1 cellular context compared by ENCODE assay signal in genomic region chr16:27312580-27313421, GRCh38.
TF ChIP-seq lines count a peak whose summit lies in the region.

No MANE protein-coding gene starts in this region.

TF ChIP-seq in HepG2, 621 proteins besides CTCF, POLR2A, EP300 and RAD21 (continued from another document and continues in another):
- no peak for TF ChIP-seq ELF3 (CRISPR knock-in tag; IDR thresholded peaks at IDR 0.05)
- TF ChIP-seq NFKBIZ (CRISPR knock-in tag; IDR thresholded peaks at IDR 0.05): no peak
- no peak for TF ChIP-seq PITX1 (CRISPR knock-in tag; IDR thresholded peaks at IDR 0.05)
- no peak for TF ChIP-seq SSRP1 (CRISPR knock-in tag; IDR thresholded peaks at IDR 0.05)
- no peak for TF ChIP-seq GPBP1L1 (CRISPR knock-in tag; IDR thresholded peaks at IDR 0.05)
- no peak for TF ChIP-seq SRSF1 (optimal IDR thresholded peaks at IDR 0.05; ENCODE audit: low read depth, low read length)
- TF ChIP-seq ZNF567 (CRISPR knock-in tag; IDR thresholded peaks at IDR 0.05; ENCODE audit: borderline replicate concordance): 0 out of 2 replicates have a peak, but pooled peaks have one; percentile 49
- TF ChIP-seq, protein P1, sequence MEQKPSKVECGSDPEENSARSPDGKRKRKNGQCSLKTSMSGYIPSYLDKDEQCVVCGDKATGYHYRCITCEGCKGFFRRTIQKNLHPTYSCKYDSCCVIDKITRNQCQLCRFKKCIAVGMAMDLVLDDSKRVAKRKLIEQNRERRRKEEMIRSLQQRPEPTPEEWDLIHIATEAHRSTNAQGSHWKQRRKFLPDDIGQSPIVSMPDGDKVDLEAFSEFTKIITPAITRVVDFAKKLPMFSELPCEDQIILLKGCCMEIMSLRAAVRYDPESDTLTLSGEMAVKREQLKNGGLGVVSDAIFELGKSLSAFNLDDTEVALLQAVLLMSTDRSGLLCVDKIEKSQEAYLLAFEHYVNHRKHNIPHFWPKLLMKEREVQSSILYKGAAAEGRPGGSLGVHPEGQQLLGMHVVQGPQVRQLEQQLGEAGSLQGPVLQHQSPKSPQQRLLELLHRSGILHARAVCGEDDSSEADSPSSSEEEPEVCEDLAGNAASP (CRISPR knock-in tag; IDR thresholded peaks at IDR 0.05; ENCODE audit: borderline replicate concordance): no peak
- no peak for TF ChIP-seq FOXK1 (CRISPR knock-in tag; IDR thresholded peaks at IDR 0.05; ENCODE audit: borderline replicate concordance, low read depth)
- no peak for TF ChIP-seq BRD4 (CRISPR knock-in tag; IDR thresholded peaks at IDR 0.05)
- TF ChIP-seq ZNF746 (CRISPR knock-in tag; IDR thresholded peaks at IDR 0.05): peak; percentile 70; the same call in 1 of the 2 replicates
- TF ChIP-seq FOXM1 (CRISPR knock-in tag; IDR thresholded peaks at IDR 0.05): no peak
- 0 out of 2 replicates have a peak, but pooled peaks have one; percentile 47 for TF ChIP-seq DNMT1 (CRISPR knock-in tag; IDR thresholded peaks at IDR 0.05)
- TF ChIP-seq ZNF138 (CRISPR knock-in tag; IDR thresholded peaks at IDR 0.05; ENCODE audit: low read depth): no peak
- TF ChIP-seq, protein P2, sequence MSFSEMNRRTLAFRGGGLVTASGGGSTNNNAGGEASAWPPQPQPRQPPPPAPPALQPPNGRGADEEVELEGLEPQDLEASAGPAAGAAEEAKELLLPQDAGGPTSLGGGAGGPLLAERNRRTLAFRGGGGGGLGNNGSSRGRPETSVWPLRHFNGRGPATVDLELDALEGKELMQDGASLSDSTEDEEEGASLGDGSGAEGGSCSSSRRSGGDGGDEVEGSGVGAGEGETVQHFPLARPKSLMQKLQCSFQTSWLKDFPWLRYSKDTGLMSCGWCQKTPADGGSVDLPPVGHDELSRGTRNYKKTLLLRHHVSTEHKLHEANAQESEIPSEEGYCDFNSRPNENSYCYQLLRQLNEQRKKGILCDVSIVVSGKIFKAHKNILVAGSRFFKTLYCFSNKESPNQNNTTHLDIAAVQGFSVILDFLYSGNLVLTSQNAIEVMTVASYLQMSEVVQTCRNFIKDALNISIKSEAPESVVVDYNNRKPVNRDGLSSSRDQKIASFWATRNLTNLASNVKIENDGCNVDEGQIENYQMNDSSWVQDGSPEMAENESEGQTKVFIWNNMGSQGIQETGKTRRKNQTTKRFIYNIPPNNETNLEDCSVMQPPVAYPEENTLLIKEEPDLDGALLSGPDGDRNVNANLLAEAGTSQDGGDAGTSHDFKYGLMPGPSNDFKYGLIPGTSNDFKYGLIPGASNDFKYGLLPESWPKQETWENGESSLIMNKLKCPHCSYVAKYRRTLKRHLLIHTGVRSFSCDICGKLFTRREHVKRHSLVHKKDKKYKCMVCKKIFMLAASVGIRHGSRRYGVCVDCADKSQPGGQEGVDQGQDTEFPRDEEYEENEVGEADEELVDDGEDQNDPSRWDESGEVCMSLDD (CRISPR knock-in tag; IDR thresholded peaks at IDR 0.05; ENCODE audit: borderline replicate concordance): no peak
- 0 out of 2 replicates have a peak, but pooled peaks have one; percentile 33 for TF ChIP-seq TOE1 (CRISPR knock-in tag; IDR thresholded peaks at IDR 0.05)
- peak; percentile 33; the same call in 1 of the 2 replicates for TF ChIP-seq SP2 (CRISPR knock-in tag; IDR thresholded peaks at IDR 0.05)
- no peak for TF ChIP-seq KDM5A (IDR thresholded peaks at IDR 0.05; ENCODE audit: borderline replicate concordance, low read length)
- peak; percentile 70; the same call in 1 of the 2 replicates for TF ChIP-seq ADNP (CRISPR knock-in tag; IDR thresholded peaks at IDR 0.05)
- TF ChIP-seq HOXA3 (CRISPR knock-in tag; IDR thresholded peaks at IDR 0.05): no peak
- no peak for TF ChIP-seq PRPF4 (IDR thresholded peaks at IDR 0.05; ENCODE audit: low read depth, low read length, poor library complexity, severe bottlenecking)
- TF ChIP-seq, protein P3, sequence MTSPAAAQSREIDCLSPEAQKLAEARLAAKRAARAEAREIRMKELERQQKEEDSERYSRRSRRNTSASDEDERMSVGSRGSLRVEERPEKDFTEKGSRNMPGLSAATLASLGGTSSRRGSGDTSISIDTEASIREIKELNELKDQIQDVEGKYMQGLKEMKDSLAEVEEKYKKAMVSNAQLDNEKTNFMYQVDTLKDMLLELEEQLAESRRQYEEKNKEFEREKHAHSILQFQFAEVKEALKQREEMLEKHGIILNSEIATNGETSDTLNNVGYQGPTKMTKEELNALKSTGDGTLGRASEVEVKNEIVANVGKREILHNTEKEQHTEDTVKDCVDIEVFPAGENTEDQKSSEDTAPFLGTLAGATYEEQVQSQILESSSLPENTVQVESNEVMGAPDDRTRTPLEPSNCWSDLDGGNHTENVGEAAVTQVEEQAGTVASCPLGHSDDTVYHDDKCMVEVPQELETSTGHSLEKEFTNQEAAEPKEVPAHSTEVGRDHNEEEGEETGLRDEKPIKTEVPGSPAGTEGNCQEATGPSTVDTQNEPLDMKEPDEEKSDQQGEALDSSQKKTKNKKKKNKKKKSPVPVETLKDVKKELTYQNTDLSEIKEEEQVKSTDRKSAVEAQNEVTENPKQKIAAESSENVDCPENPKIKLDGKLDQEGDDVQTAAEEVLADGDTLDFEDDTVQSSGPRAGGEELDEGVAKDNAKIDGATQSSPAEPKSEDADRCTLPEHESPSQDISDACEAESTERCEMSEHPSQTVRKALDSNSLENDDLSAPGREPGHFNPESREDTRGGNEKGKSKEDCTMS (CRISPR knock-in tag; conservative IDR thresholded peaks at IDR 0.05): no peak
- TF ChIP-seq KLF11 (CRISPR knock-in tag; IDR thresholded peaks at IDR 0.05): no peak
- TF ChIP-seq ARID5B (CRISPR knock-in tag; IDR thresholded peaks at IDR 0.05): no peak
- peak; percentile 99 for TF ChIP-seq ZNF652 (CRISPR knock-in tag; IDR thresholded peaks at IDR 0.05; ENCODE audit: borderline replicate concordance, low read depth)
- no peak for TF ChIP-seq KLF13 (CRISPR knock-in tag; IDR thresholded peaks at IDR 0.05)
- TF ChIP-seq ZNF275 (CRISPR knock-in tag; IDR thresholded peaks at IDR 0.05; ENCODE audit: borderline replicate concordance): 0 out of 2 replicates have a peak, but pooled peaks have one; percentile 3
- no peak for TF ChIP-seq ZSCAN21 (CRISPR knock-in tag; IDR thresholded peaks at IDR 0.05; ENCODE audit: borderline replicate concordance)
- no peak for TF ChIP-seq PAF1 (CRISPR knock-in tag; IDR thresholded peaks at IDR 0.05)
- TF ChIP-seq, protein P4, sequence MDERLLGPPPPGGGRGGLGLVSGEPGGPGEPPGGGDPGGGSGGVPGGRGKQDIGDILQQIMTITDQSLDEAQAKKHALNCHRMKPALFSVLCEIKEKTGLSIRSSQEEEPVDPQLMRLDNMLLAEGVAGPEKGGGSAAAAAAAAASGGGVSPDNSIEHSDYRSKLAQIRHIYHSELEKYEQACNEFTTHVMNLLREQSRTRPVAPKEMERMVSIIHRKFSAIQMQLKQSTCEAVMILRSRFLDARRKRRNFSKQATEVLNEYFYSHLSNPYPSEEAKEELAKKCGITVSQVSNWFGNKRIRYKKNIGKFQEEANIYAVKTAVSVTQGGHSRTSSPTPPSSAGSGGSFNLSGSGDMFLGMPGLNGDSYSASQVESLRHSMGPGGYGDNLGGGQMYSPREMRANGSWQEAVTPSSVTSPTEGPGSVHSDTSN (CRISPR knock-in tag; IDR thresholded peaks at IDR 0.05): peak; percentile 62; the same call in 1 of the 2 replicates
- TF ChIP-seq RXRB (CRISPR knock-in tag; IDR thresholded peaks at IDR 0.05; ENCODE audit: borderline replicate concordance): no peak
- TF ChIP-seq ZNF780A (CRISPR knock-in tag; IDR thresholded peaks at IDR 0.05): no peak
- 0 out of 2 replicates have a peak, but pooled peaks have one; percentile 16 for TF ChIP-seq ZNF136 (CRISPR knock-in tag; IDR thresholded peaks at IDR 0.05; ENCODE audit: low read depth)
- TF ChIP-seq ZC3H4 (CRISPR knock-in tag; IDR thresholded peaks at IDR 0.05; ENCODE audit: borderline replicate concordance): no peak
- no peak; the same call in 1 of the 2 replicates for TF ChIP-seq ZNF543 (CRISPR knock-in tag; IDR thresholded peaks at IDR 0.05)
- TF ChIP-seq ZNF800 (CRISPR knock-in tag; IDR thresholded peaks at IDR 0.05): peak; percentile 14; the same call in 1 of the 2 replicates
- no peak for TF ChIP-seq KAT7 (CRISPR knock-in tag; IDR thresholded peaks at IDR 0.05; ENCODE audit: borderline replicate concordance)
- no peak for TF ChIP-seq MIER3 (CRISPR knock-in tag; IDR thresholded peaks at IDR 0.05; ENCODE audit: borderline replicate concordance)
- no peak for TF ChIP-seq ZNF562 (CRISPR knock-in tag; IDR thresholded peaks at IDR 0.05; ENCODE audit: borderline replicate concordance)
- no peak for TF ChIP-seq HINFP (CRISPR knock-in tag; IDR thresholded peaks at IDR 0.05; ENCODE audit: low read depth)
- TF ChIP-seq ZNF282 (IDR thresholded peaks at IDR 0.05; ENCODE audit: partially characterized antibody): no peak
- no peak for TF ChIP-seq ZNF207 (IDR thresholded peaks at IDR 0.05; ENCODE audit: borderline replicate concordance)
- no peak for TF ChIP-seq ZNF558 (CRISPR knock-in tag; IDR thresholded peaks at IDR 0.05; ENCODE audit: borderline replicate concordance)
- peak; percentile 76; the same call in 1 of the 2 replicates for TF ChIP-seq ZNF350 (CRISPR knock-in tag; IDR thresholded peaks at IDR 0.05; ENCODE audit: borderline replicate concordance, low read depth)
- TF ChIP-seq SALL2 (CRISPR knock-in tag; IDR thresholded peaks at IDR 0.05): 0 out of 2 replicates have a peak, but pooled peaks have one; percentile 11
- no peak for TF ChIP-seq KLF16 (CRISPR knock-in tag; IDR thresholded peaks at IDR 0.05)
